In the genomic region with DNA sequence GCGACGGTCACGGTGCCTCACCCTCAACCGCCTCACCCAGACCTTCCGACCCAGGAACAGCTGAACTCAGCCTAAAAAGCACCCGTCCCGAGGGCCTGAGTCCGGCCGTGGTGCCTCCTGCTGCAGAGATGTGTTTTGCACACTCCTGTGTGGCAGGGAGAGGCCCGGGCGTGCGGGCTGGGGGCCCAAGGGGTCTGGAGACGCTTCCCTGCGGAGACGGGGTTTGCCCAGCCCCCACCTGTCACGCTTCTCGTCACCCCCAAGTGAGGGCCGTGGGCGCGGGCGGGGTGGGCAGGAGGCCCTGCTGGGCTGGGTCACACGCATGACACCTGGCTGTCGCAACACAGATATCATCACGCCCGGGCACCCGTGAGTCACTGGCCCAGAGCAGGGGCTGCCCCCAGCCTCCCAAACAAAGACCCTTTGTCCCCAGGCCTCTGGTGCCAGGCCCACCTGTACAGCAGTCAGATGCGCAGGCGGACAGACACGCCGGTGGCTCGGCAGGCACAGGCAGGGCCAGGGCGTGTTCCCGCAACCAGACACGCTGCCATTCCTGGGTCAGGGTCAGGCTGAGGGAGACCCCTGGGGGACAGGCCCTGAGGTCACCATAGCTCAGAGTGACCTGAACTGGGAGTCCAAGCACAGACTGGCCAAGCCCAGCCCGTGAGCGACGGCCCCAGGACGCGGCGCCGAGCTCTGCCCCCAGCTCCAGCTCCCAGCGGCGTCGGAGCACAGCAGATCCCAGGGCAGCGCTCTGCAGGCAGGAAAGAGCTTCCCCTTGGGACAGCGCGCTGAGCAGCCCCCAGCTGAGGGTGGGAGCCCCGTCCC, we compare ENCODE assay signal across 12 cellular contexts. TPM values are rescaled to one million over a fixed set of nuclear protein-coding genes. Genes with fewer than 3 reads are reported as not detected.
DNase-seq lines count a peak whose midpoint lies in the region; ATAC-seq and TF ChIP-seq lines count a peak whose summit lies in the region.
"Had no signal": no experiment of that assay in that cellular context is flagged by ENCODE, and none has a peak within 500 bp of the region (broad histone marks: within the 10 kb centered on the region; RNA-seq: fewer than 3 reads in every experiment).

No MANE protein-coding gene starts in this region.

- peaks cover 14% of the 10 kb centered on the region for H3K4me1 Mint-ChIP-seq in activated CD4-positive, alpha-beta T cell treated with anti-CD3 and anti-CD28 coated beads for 36 hours
- H3K4me1 Mint-ChIP-seq in activated CD4-positive, alpha-beta T cell treated with anti-CD3 and anti-CD28 coated beads, Interleukin-2, amount 10 ng/mL, durations not matched to agents 24 days and 14 days = peaks cover 12% of the 10 kb centered on the region
- peaks cover 23% of the 10 kb centered on the region for H3K4me1 Mint-ChIP-seq in chondrocyte (ENCODE audit: low read depth)
- peaks cover 22 to 58% of the 10 kb centered on the region in 2 donors for H3K4me1 Mint-ChIP-seq in stimulated activated naive B cell treated with anti-CD40 and anti-IgM and Interleukin-4, amounts not matched to agents 10 μg/mL and 1 μg/mL and 100 μg/mL, for 72 hours

- no peak overlapping the region for H3K27ac Mint-ChIP-seq in activated CD4-positive, alpha-beta T cell treated with anti-CD3 and anti-CD28 coated beads for 36 hours
- no peak overlapping the region for H3K27ac Mint-ChIP-seq in activated CD4-positive, alpha-beta T cell treated with anti-CD3 and anti-CD28 coated beads, Interleukin-2, amount 10 ng/mL, durations not matched to agents 24 days and 14 days
- peak overlapping the region; percentile 8 for H3K27ac Mint-ChIP-seq in chondrocyte (ENCODE audit: unreplicated experiment)
- H3K27ac Mint-ChIP-seq in stimulated activated naive B cell treated with anti-CD40 and anti-IgM and Interleukin-4, amounts not matched to agents 10 μg/mL and 1 μg/mL and 100 μg/mL, for 72 hours = peak overlapping the region; percentile 73
- H3K27ac Mint-ChIP-seq: activated naive CD8-positive, alpha-beta T cell treated with anti-CD3 and anti-CD28 coated beads, Interleukin-2, amount 50 U/mL, for 24 hours had no signal

- ATAC-seq in activated CD4-positive, alpha-beta T cell treated with anti-CD3 and anti-CD28 coated beads for 36 hours = peak; percentile 47
- peak; percentile 67 to 74 for ATAC-seq in stimulated activated naive B cell treated with anti-CD40 and anti-IgM and Interleukin-4, amounts not matched to agents 10 μg/mL and 1 μg/mL and 100 μg/mL, for 72 hours (replicated peaks)
- no peak for ATAC-seq in GM21526 (IDR thresholded peaks at IDR 0.05; ENCODE audit: low FRiP score, unreplicated experiment)
- ATAC-seq: activated naive CD8-positive, alpha-beta T cell treated with anti-CD3 and anti-CD28 coated beads, Interleukin-2, amount 50 U/mL, for 24 hours had no signal

- TF ChIP-seq CTCF in chondrocyte (IDR thresholded peaks at IDR 0.05) = peak; percentile 17

- CTCF ChIA-PET in activated CD4-positive, alpha-beta T cell treated with anti-CD3 and anti-CD28 coated beads for 36 hours (lab: Charles Lee) = no interaction called here

- POLR2A ChIA-PET in activated CD4-positive, alpha-beta T cell treated with anti-CD3 and anti-CD28 coated beads for 36 hours (lab: Charles Lee) = no interaction called here

- DNase-seq in activated CD4-positive, alpha-beta T cell treated with anti-CD3 and anti-CD28 coated beads for 36 hours = no peak
- DNase-seq in activated CD4-positive, alpha-beta T cell treated with anti-CD3 and anti-CD28 coated beads, Interleukin-2, amount 10 ng/mL, durations not matched to agents 24 days and 14 days = no peak
- DNase-seq in chondrocyte (ENCODE audit: low spot score) = no peak
- peak; percentile 35 for DNase-seq in stimulated activated naive B cell treated with anti-CD40 and anti-IgM and Interleukin-4, amounts not matched to agents 10 μg/mL and 1 μg/mL and 100 μg/mL, for 72 hours
- DNase-seq in NCI-H187 treated with DMSO at 0.1 percent for 48 hours (lab: John Stamatoyannopoulos, UW) = no peak
- DNase-seq: activated CD4-positive, alpha-beta T cell treated with anti-CD3 and anti-CD28 coated beads, Interleukin-2, amount 50 U/mL, for 1 hour; activated naive CD8-positive, alpha-beta T cell treated with anti-CD3 and anti-CD28 coated beads, Interleukin-2, amount 50 U/mL, for 24 hours; effector CD4-positive, alpha-beta T cell; MG63; NCI-H446 treated with DMSO at 0.1 percent for 48 hours had no signal

- intact Hi-C loops in activated CD4-positive, alpha-beta T cell treated with anti-CD3 and anti-CD28 coated beads for 36 hours (cut with DNase I, micrococcal nuclease) = no loop called here
- intact Hi-C loops in activated CD4-positive, alpha-beta T cell treated with anti-CD3 and anti-CD28 coated beads, Interleukin-2, amount 10 ng/mL, durations not matched to agents 24 days and 14 days (cut with micrococcal nuclease) = no loop called here

- no peak overlapping the region for H3K4me3 Mint-ChIP-seq in activated CD4-positive, alpha-beta T cell treated with anti-CD3 and anti-CD28 coated beads for 36 hours
- no peak overlapping the region for H3K4me3 Mint-ChIP-seq in activated CD4-positive, alpha-beta T cell treated with anti-CD3 and anti-CD28 coated beads, Interleukin-2, amount 10 ng/mL, durations not matched to agents 24 days and 14 days
- H3K4me3 Mint-ChIP-seq in chondrocyte (ENCODE audit: unreplicated experiment) = no peak overlapping the region
- H3K4me3 Mint-ChIP-seq in stimulated activated naive B cell treated with anti-CD40 and anti-IgM and Interleukin-4, amounts not matched to agents 10 μg/mL and 1 μg/mL and 100 μg/mL, for 72 hours = peak overlapping the region; percentile 70 to 71
- H3K4me3 Mint-ChIP-seq: activated naive CD8-positive, alpha-beta T cell treated with anti-CD3 and anti-CD28 coated beads, Interleukin-2, amount 50 U/mL, for 24 hours had no signal

- H3K27me3 Mint-ChIP-seq in activated CD4-positive, alpha-beta T cell treated with anti-CD3 and anti-CD28 coated beads for 36 hours = no peaks in the 10 kb centered on the region
- no peaks in the 10 kb centered on the region for H3K27me3 Mint-ChIP-seq in activated CD4-positive, alpha-beta T cell treated with anti-CD3 and anti-CD28 coated beads, Interleukin-2, amount 10 ng/mL, durations not matched to agents 24 days and 14 days
- no peaks in the 10 kb centered on the region for H3K27me3 Mint-ChIP-seq in chondrocyte (ENCODE audit: low read depth)
- peaks cover 0 to 6% of the 10 kb centered on the region in 2 donors for H3K27me3 Mint-ChIP-seq in stimulated activated naive B cell treated with anti-CD40 and anti-IgM and Interleukin-4, amounts not matched to agents 10 μg/mL and 1 μg/mL and 100 μg/mL, for 72 hours

- peaks cover 14% of the 10 kb centered on the region for H3K36me3 Mint-ChIP-seq in activated CD4-positive, alpha-beta T cell treated with anti-CD3 and anti-CD28 coated beads for 36 hours (ENCODE audit: low read depth)
- H3K36me3 Mint-ChIP-seq in activated CD4-positive, alpha-beta T cell treated with anti-CD3 and anti-CD28 coated beads, Interleukin-2, amount 10 ng/mL, durations not matched to agents 24 days and 14 days (ENCODE audit: low read depth) = peaks cover 17% of the 10 kb centered on the region
- H3K36me3 Mint-ChIP-seq in chondrocyte (ENCODE audit: low read depth) = peaks cover 7% of the 10 kb centered on the region
- H3K36me3 Mint-ChIP-seq in stimulated activated naive B cell treated with anti-CD40 and anti-IgM and Interleukin-4, amounts not matched to agents 10 μg/mL and 1 μg/mL and 100 μg/mL, for 72 hours = peaks cover 14 to 15% of the 10 kb centered on the region in 2 donors

- H3K9me3 Mint-ChIP-seq in activated CD4-positive, alpha-beta T cell treated with anti-CD3 and anti-CD28 coated beads for 36 hours (ENCODE audit: low read depth) = no peaks in the 10 kb centered on the region
- H3K9me3 Mint-ChIP-seq in activated CD4-positive, alpha-beta T cell treated with anti-CD3 and anti-CD28 coated beads, Interleukin-2, amount 10 ng/mL, durations not matched to agents 24 days and 14 days = peaks cover 3% of the 10 kb centered on the region
- H3K9me3 Mint-ChIP-seq in chondrocyte (ENCODE audit: low read depth) = no peaks in the 10 kb centered on the region
- no peaks in the 10 kb centered on the region for H3K9me3 Mint-ChIP-seq in stimulated activated naive B cell treated with anti-CD40 and anti-IgM and Interleukin-4, amounts not matched to agents 10 μg/mL and 1 μg/mL and 100 μg/mL, for 72 hours
- H3K9me3 Mint-ChIP-seq: activated naive CD8-positive, alpha-beta T cell treated with anti-CD3 and anti-CD28 coated beads, Interleukin-2, amount 50 U/mL, for 24 hours had no signal

RNA-seq across cellular contexts. Expression of a gene that starts 6.1 kb away (rescaled TPM):
- 10 to 100 TPM in 1 of 2 experiments, 1 to 10 TPM in 1; 9.4 to 12.2 TPM for total RNA-seq in activated CD4-positive, alpha-beta T cell treated with anti-CD3 and anti-CD28 coated beads for 36 hours
- 42.5 and 43.2 TPM in 2 replicates for total RNA-seq in activated CD4-positive, alpha-beta T cell treated with anti-CD3 and anti-CD28 coated beads, Interleukin-2, amount 10 ng/mL, durations not matched to agents 24 days and 14 days
- 37.4 to 39.6 TPM (median 39.6 TPM) in 3 replicates for total RNA-seq in chondrocyte

RNA-seq across cellular contexts. Expression of a gene that starts 6.3 kb away (rescaled TPM):
- total RNA-seq in activated CD4-positive, alpha-beta T cell treated with anti-CD3 and anti-CD28 coated beads for 36 hours = 100 to 1,000 TPM; 108 to 128 TPM
- total RNA-seq in activated CD4-positive, alpha-beta T cell treated with anti-CD3 and anti-CD28 coated beads, Interleukin-2, amount 10 ng/mL, durations not matched to agents 24 days and 14 days = 175 and 194 TPM in 2 replicates
- 164 to 191 TPM (median 165 TPM) in 3 replicates for total RNA-seq in chondrocyte

RNA-seq across cellular contexts. Expression of a gene that starts 8.4 kb away (rescaled TPM):
- 1 to 10 TPM; 1.1 to 1.6 TPM for total RNA-seq in activated CD4-positive, alpha-beta T cell treated with anti-CD3 and anti-CD28 coated beads for 36 hours
- total RNA-seq in activated CD4-positive, alpha-beta T cell treated with anti-CD3 and anti-CD28 coated beads, Interleukin-2, amount 10 ng/mL, durations not matched to agents 24 days and 14 days = 1.3 and 2.8 TPM in 2 replicates
- total RNA-seq in chondrocyte = 1.3 to 2.1 TPM (median 1.7 TPM) in 3 replicates

RNA-seq across cellular contexts. Expression of a gene that starts 24.1 kb away (rescaled TPM):
- 100 to 1,000 TPM; 340 to 418 TPM for total RNA-seq in activated CD4-positive, alpha-beta T cell treated with anti-CD3 and anti-CD28 coated beads for 36 hours
- total RNA-seq in activated CD4-positive, alpha-beta T cell treated with anti-CD3 and anti-CD28 coated beads, Interleukin-2, amount 10 ng/mL, durations not matched to agents 24 days and 14 days = 692 and 702 TPM in 2 replicates
- 0.24 to 0.59 TPM in 2 of 3 replicates, not detected in the other for total RNA-seq in chondrocyte
- total RNA-seq: myocyte had no signal

RNA-seq across cellular contexts. Expression of a gene that starts 31.7 kb away (rescaled TPM):
- 100 to 1,000 TPM in 1 of 2 experiments, 10 to 100 TPM in 1; 95.0 to 164 TPM for total RNA-seq in activated CD4-positive, alpha-beta T cell treated with anti-CD3 and anti-CD28 coated beads for 36 hours
- 250 and 254 TPM in 2 replicates for total RNA-seq in activated CD4-positive, alpha-beta T cell treated with anti-CD3 and anti-CD28 coated beads, Interleukin-2, amount 10 ng/mL, durations not matched to agents 24 days and 14 days
- not detected in 3 replicates for total RNA-seq in chondrocyte
- total RNA-seq: myocyte had no signal

Comparison
In these comparisons a context has a peak if more than half of its experiments do, and no peak if none do; other contexts are left out.
1. H3K27ac Mint-ChIP-seq: peak in chondrocyte (single experiment) and stimulated activated naive B cell treated with anti-CD40 and anti-IgM and Interleukin-4, amounts not matched to agents 10 μg/mL and 1 μg/mL and 100 μg/mL, for 72 hours (single experiment); none in activated CD4-positive, alpha-beta T cell treated with anti-CD3 and anti-CD28 coated beads for 36 hours (single experiment) and activated CD4-positive, alpha-beta T cell treated with anti-CD3 and anti-CD28 coated beads, Interleukin-2, amount 10 ng/mL, durations not matched to agents 24 days and 14 days (single experiment).
2. H3K4me3 Mint-ChIP-seq: peak in stimulated activated naive B cell treated with anti-CD40 and anti-IgM and Interleukin-4, amounts not matched to agents 10 μg/mL and 1 μg/mL and 100 μg/mL, for 72 hours (2 of 2); none in activated CD4-positive, alpha-beta T cell treated with anti-CD3 and anti-CD28 coated beads for 36 hours (single experiment), activated CD4-positive, alpha-beta T cell treated with anti-CD3 and anti-CD28 coated beads, Interleukin-2, amount 10 ng/mL, durations not matched to agents 24 days and 14 days (single experiment) and chondrocyte (single experiment).